Comparison of ENCODE assay signal across 1 cellular context in genomic region chr3:188721312-188721711, GRCh38.
TF ChIP-seq lines count a peak whose summit lies in the region.

No MANE protein-coding gene starts in this region.

TF ChIP-seq in HepG2, 621 proteins besides CTCF, POLR2A, EP300 and RAD21 (continued from another document):
- TF ChIP-seq ZUFSP (CRISPR knock-in tag; IDR thresholded peaks at IDR 0.05; ENCODE audit: borderline replicate concordance) (no peak), FOXP1 (IDR thresholded peaks at IDR 0.05) (no peak), FOXP1 (CRISPR knock-in tag; IDR thresholded peaks at IDR 0.05) (peak; percentile 69), ZNF207 (IDR thresholded peaks at IDR 0.05; ENCODE audit: borderline replicate concordance) (no peak), ZNF501 (CRISPR knock-in tag; IDR thresholded peaks at IDR 0.05) (no peak), ATF4 (CRISPR knock-in tag; IDR thresholded peaks at IDR 0.05) (peak in 1 of 2 experiments; percentile 40; a peak in 1 of 4 replicates), DMAP1 (CRISPR knock-in tag; IDR thresholded peaks at IDR 0.05) (no peak), GLMP (CRISPR knock-in tag; IDR thresholded peaks at IDR 0.05; ENCODE audit: borderline replicate concordance) (no peak), ZNF709 (CRISPR knock-in tag; IDR thresholded peaks at IDR 0.05) (no peak), NFIB (CRISPR knock-in tag; IDR thresholded peaks at IDR 0.05; ENCODE audit: borderline replicate concordance) (no peak), HHEX (CRISPR knock-in tag; IDR thresholded peaks at IDR 0.05) (no peak), SKI (IDR thresholded peaks at IDR 0.05; ENCODE audit: partially characterized antibody) (peak; percentile 9), ZNF263 (CRISPR knock-in tag; IDR thresholded peaks at IDR 0.05) (no peak), RNF2 (conservative IDR thresholded peaks at IDR 0.05; ENCODE audit: low read depth) (no peak), CEBPB (IDR thresholded peaks at IDR 0.05; ENCODE audit: borderline replicate concordance, low read depth, low read length) (peak; percentile 78), CBX5 (CRISPR knock-in tag; IDR thresholded peaks at IDR 0.05; ENCODE audit: borderline replicate concordance) (no peak), HNRNPL (IDR thresholded peaks at IDR 0.05; ENCODE audit: low read depth, low read length) (no peak), HDAC6 (IDR thresholded peaks at IDR 0.05; ENCODE audit: low read depth, low read length) (no peak), ZZZ3 (CRISPR knock-in tag; IDR thresholded peaks at IDR 0.05; ENCODE audit: borderline replicate concordance) (no peak), ZNF567 (CRISPR knock-in tag; IDR thresholded peaks at IDR 0.05; ENCODE audit: borderline replicate concordance) (no peak)
- TF ChIP-seq, protein P1, sequence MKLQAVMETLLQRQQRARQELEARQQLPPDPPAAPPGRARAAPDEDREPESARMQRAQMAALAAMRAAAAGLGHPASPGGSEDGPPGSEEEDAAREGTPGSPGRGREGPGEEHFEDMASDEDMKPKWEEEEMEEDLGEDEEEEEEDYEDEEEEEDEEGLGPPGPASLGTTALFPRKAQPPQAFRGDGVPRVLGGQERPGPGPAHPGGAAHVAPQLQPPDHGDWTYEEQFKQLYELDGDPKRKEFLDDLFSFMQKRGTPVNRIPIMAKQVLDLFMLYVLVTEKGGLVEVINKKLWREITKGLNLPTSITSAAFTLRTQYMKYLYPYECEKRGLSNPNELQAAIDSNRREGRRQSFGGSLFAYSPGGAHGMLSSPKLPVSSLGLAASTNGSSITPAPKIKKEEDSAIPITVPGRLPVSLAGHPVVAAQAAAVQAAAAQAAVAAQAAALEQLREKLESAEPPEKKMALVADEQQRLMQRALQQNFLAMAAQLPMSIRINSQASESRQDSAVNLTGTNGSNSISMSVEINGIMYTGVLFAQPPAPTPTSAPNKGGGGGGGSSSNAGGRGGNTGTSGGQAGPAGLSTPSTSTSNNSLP (IDR thresholded peaks at IDR 0.05; ENCODE audit: low read depth, low read length): 0 out of 2 replicates have a peak, but pooled peaks have one; percentile 8
- TF ChIP-seq, protein P2, sequence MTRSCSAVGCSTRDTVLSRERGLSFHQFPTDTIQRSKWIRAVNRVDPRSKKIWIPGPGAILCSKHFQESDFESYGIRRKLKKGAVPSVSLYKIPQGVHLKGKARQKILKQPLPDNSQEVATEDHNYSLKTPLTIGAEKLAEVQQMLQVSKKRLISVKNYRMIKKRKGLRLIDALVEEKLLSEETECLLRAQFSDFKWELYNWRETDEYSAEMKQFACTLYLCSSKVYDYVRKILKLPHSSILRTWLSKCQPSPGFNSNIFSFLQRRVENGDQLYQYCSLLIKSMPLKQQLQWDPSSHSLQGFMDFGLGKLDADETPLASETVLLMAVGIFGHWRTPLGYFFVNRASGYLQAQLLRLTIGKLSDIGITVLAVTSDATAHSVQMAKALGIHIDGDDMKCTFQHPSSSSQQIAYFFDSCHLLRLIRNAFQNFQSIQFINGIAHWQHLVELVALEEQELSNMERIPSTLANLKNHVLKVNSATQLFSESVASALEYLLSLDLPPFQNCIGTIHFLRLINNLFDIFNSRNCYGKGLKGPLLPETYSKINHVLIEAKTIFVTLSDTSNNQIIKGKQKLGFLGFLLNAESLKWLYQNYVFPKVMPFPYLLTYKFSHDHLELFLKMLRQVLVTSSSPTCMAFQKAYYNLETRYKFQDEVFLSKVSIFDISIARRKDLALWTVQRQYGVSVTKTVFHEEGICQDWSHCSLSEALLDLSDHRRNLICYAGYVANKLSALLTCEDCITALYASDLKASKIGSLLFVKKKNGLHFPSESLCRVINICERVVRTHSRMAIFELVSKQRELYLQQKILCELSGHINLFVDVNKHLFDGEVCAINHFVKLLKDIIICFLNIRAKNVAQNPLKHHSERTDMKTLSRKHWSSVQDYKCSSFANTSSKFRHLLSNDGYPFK (CRISPR knock-in tag; IDR thresholded peaks at IDR 0.05; ENCODE audit: borderline replicate concordance): no peak
- TF ChIP-seq, protein P3, sequence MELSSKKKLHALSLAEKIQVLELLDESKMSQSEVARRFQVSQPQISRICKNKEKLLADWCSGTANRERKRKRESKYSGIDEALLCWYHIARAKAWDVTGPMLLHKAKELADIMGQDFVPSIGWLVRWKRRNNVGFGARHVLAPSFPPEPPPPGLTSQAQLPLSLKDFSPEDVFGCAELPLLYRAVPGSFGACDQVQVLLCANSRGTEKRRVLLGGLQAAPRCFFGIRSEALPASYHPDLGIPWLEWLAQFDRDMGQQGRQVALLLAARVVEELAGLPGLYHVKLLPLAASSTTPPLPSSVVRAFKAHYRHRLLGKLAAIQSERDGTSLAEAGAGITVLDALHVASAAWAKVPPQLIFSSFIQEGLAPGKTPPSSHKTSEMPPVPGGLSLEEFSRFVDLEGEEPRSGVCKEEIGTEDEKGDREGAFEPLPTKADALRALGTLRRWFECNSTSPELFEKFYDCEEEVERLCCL (CRISPR knock-in tag; IDR thresholded peaks at IDR 0.05; ENCODE audit: borderline replicate concordance): no peak
- TF ChIP-seq, protein P4, sequence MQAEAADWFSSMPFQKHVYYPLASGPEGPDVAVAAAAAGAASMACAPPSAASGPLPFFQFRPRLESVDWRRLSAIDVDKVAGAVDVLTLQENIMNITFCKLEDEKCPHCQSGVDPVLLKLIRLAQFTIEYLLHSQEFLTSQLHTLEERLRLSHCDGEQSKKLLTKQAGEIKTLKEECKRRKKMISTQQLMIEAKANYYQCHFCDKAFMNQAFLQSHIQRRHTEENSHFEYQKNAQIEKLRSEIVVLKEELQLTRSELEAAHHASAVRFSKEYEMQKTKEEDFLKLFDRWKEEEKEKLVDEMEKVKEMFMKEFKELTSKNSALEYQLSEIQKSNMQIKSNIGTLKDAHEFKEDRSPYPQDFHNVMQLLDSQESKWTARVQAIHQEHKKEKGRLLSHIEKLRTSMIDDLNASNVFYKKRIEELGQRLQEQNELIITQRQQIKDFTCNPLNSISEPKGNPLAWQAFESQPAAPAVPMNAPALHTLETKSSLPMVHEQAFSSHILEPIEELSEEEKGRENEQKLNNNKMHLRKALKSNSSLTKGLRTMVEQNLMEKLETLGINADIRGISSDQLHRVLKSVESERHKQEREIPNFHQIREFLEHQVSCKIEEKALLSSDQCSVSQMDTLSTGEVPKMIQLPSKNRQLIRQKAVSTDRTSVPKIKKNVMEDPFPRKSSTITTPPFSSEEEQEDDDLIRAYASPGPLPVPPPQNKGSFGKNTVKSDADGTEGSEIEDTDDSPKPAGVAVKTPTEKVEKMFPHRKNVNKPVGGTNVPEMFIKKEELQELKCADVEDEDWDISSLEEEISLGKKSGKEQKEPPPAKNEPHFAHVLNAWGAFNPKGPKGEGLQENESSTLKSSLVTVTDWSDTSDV (CRISPR knock-in tag; IDR thresholded peaks at IDR 0.05): no peak
